Comparison of ENCODE assay signal across 20 cellular contexts in genomic region chr18:9609190-9609589, GRCh38. TPM values are rescaled to one million over a fixed set of nuclear protein-coding genes. Genes with fewer than 3 reads are reported as not detected.
A peak's percentile ranks its signal among the peaks of the same experiment; 100 is the strongest.
DNase-seq lines count a peak whose midpoint lies in the region; ATAC-seq and TF ChIP-seq lines count a peak whose summit lies in the region.
"Had no signal": no experiment of that assay in that cellular context is flagged by ENCODE, and none has a peak within 500 bp of the region (broad histone marks: within the 10 kb centered on the region; RNA-seq: fewer than 3 reads in every experiment).

No MANE protein-coding gene starts in this region.

- peak overlapping the region; percentile 39 for H3K27ac ChIP-seq in mammary epithelial cell (ENCODE audit: insufficient read depth, low read depth, low read length)
- no peak overlapping the region for H3K27ac ChIP-seq in mesenchymal stem cell (ENCODE audit: low read length, poor library complexity, severe bottlenecking)
- H3K27ac ChIP-seq: BLaER1 treated with 17β-estradiol and CSF1 and Interleukin-3, amounts not matched to agents 10 nM and 100 nM; heart right ventricle had no signal

- DNase-seq in natural killer cell (no peak), mammary epithelial cell (peak; percentile 25), mesenchymal stem cell (no peak), islet precursor cell (no peak), activated gamma-delta T cell treated with Interleukin-2 at 50 U/mL for 16 hours (no peak)
- no peak for DNase-seq in natural killer cell treated with Interleukin-12 subunit alpha and Interleukin-12 subunit beta and Interleukin-15 and Interleukin-18, amount 100 ng/mL, for 72 hours (ENCODE audit: low spot score)
- DNase-seq in activated naive CD4-positive, alpha-beta T cell treated with Interleukin-2 at 50 U/mL for 16 hours: no peak
- DNase-seq: activated CD4-positive, alpha-beta T cell treated with anti-CD3 and anti-CD28 coated beads, Interleukin-2, amount 50 U/mL, for 1 hour; activated CD8-positive, alpha-beta memory T cell treated with anti-CD3 and anti-CD28 coated beads, Interleukin-2, amount 50 U/mL, for 4 hours; activated effector memory CD4-positive, alpha-beta T cell treated with anti-CD3 and anti-CD28 coated beads, Interleukin-2, amount 50 U/mL, for 16 hours; DMS153; effector CD8-positive, alpha-beta T cell; heart right ventricle; NCI-H2029 treated with DMSO at 0.1 percent for 48 hours; NCI-H446; stimulated activated CD4-positive, alpha-beta T cell treated with anti-CD3 and anti-CD28 coated beads, Interleukin-4, amount 100 ng/mL, for 1 hour had no signal

- no peak overlapping the region for H3K4ac ChIP-seq in mesenchymal stem cell (ENCODE audit: low read depth in 1 of 2, low read length in 2 of 2)

- no peak overlapping the region for H2BK120ac ChIP-seq in mesenchymal stem cell (ENCODE audit: low read depth, low read length)

- H2AFZ ChIP-seq in mammary epithelial cell (ENCODE audit: low read depth, low read length): no peak overlapping the region
- no peak overlapping the region for H2AFZ ChIP-seq in mesenchymal stem cell (ENCODE audit: low read depth, low read length)

- peaks cover 21% of the 10 kb centered on the region for H4K20me1 ChIP-seq in mammary epithelial cell (ENCODE audit: insufficient read depth, low read length)

- CTCF ChIA-PET in mammary epithelial cell (lab: Charles Lee; ENCODE audit: low non-redundant PET): no interaction called here

- no peak overlapping the region for H3K18ac ChIP-seq in mesenchymal stem cell (ENCODE audit: low read depth in 1 of 2, low read length in 2 of 2)

- H2AK5ac ChIP-seq in mesenchymal stem cell (ENCODE audit: low read length, severe bottlenecking): no peak overlapping the region

- intact Hi-C loops in natural killer cell (cut with micrococcal nuclease) (no loop called here), mammary epithelial cell (cut with micrococcal nuclease) (no loop called here)

- H3K4me3 Mint-ChIP-seq in natural killer cell: no peak overlapping the region
- H3K4me3 Mint-ChIP-seq in natural killer cell treated with Interleukin-12 subunit alpha and Interleukin-12 subunit beta and Interleukin-15 and Interleukin-18, amount 100 ng/mL, for 72 hours: no peak overlapping the region

- BruUV-seq in mammary epithelial cell (replicated peaks; lab: Mats Ljungman, UMichigan): no TSS peak

- in situ Hi-C loops in mammary epithelial cell (cut with MboI; ENCODE audit: low sequenced_read_pairs in 2 of 2): no loop called here

- H3K36me3 ChIP-seq in mammary epithelial cell (ENCODE audit: insufficient read depth, low read length): peaks cover 14% of the 10 kb centered on the region
- H3K36me3 ChIP-seq in mesenchymal stem cell (ENCODE audit: control insufficient read depth in 1 of 2, insufficient read depth in 2 of 2, low read depth in 1 of 2, low read length in 2 of 2): peaks cover 3 to 12% of the 10 kb centered on the region in 2 experiments

- ATAC-seq in natural killer cell (no peak), HG03095 (IDR thresholded peaks at IDR 0.05; ENCODE audit: unreplicated experiment) (no peak)
- no peak for ATAC-seq in natural killer cell treated with Interleukin-12 subunit alpha and Interleukin-12 subunit beta and Interleukin-15 and Interleukin-18, amount 100 ng/mL, for 72 hours
- ATAC-seq: heart right ventricle, Right ventricle myocardium inferior had no signal

- H3K27ac Mint-ChIP-seq in natural killer cell: peak overlapping the region; percentile 67 to 79
- H3K27ac Mint-ChIP-seq in natural killer cell treated with Interleukin-12 subunit alpha and Interleukin-12 subunit beta and Interleukin-15 and Interleukin-18, amount 100 ng/mL, for 72 hours: peak overlapping the region in 1 of 2 donors; percentile 50

- H2BK5ac ChIP-seq in mesenchymal stem cell (ENCODE audit: low read depth, low read length, poor library complexity, severe bottlenecking): no peak overlapping the region

- peaks cover 55% of the 10 kb centered on the region in 2 donors for H3K4me1 Mint-ChIP-seq in natural killer cell
- peaks cover 44 to 53% of the 10 kb centered on the region in 2 donors for H3K4me1 Mint-ChIP-seq in natural killer cell treated with Interleukin-12 subunit alpha and Interleukin-12 subunit beta and Interleukin-15 and Interleukin-18, amount 100 ng/mL, for 72 hours (ENCODE audit: low read depth in 2 of 2)

- no peaks in the 10 kb centered on the region for H3K27me3 Mint-ChIP-seq in natural killer cell (ENCODE audit: low read depth in 2 of 2)
- no peaks in the 10 kb centered on the region for H3K27me3 Mint-ChIP-seq in natural killer cell treated with Interleukin-12 subunit alpha and Interleukin-12 subunit beta and Interleukin-15 and Interleukin-18, amount 100 ng/mL, for 72 hours

- H3K79me2 ChIP-seq in mammary epithelial cell (ENCODE audit: insufficient read depth, low read length): peaks cover 100% of the 10 kb centered on the region

- dilution Hi-C loops in mammary epithelial cell (cut with HindIII; ENCODE audit: low sequenced_read_pairs): no loop called here

- no peak overlapping the region for H3K23ac ChIP-seq in mesenchymal stem cell (ENCODE audit: low read length in 2 of 2)

- WGBS in mammary epithelial cell (ENCODE audit: low coverage, missing lambda C conversion rate): 71% methylated on average over 7 of the region's 7 CpGs
- 89% methylated on average over 7 of the region's 7 CpGs for WGBS in mesenchymal stem cell

- H4K8ac ChIP-seq in mesenchymal stem cell (ENCODE audit: low read length): no peak overlapping the region

- no peak overlapping the region for H3K4me3 ChIP-seq in mammary epithelial cell (replicated peaks in 1 of 3; ENCODE audit: insufficient read depth in 1 of 3, low read depth in 2 of 3, low read length in 3 of 3)
- no peak overlapping the region for H3K4me3 ChIP-seq in mesenchymal stem cell (ENCODE audit: insufficient read depth in 1 of 2, low read depth in 1 of 2, low read length in 2 of 2)
- H3K4me3 ChIP-seq: BLaER1 treated with 17β-estradiol and CSF1 and Interleukin-3, amounts not matched to agents 10 nM and 100 nM; heart right ventricle; lung had no signal

- no peak overlapping the region for H3K14ac ChIP-seq in mesenchymal stem cell (ENCODE audit: low read length in 2 of 2)

- H3K9me3 ChIP-seq in mammary epithelial cell (replicated peaks; ENCODE audit: insufficient read depth, low read length): no peaks in the 10 kb centered on the region
- no peaks in the 10 kb centered on the region for H3K9me3 ChIP-seq in mesenchymal stem cell (ENCODE audit: control insufficient read depth, low read length)
- H3K9me3 ChIP-seq: heart right ventricle had no signal

- H2BK15ac ChIP-seq in mesenchymal stem cell (ENCODE audit: low read depth, poor library complexity, severe bottlenecking): no peak overlapping the region

- H3K79me1 ChIP-seq in mesenchymal stem cell (replicated peaks; ENCODE audit: low read length, poor library complexity, severe bottlenecking): peaks cover 1% of the 10 kb centered on the region

- peaks cover 34% of the 10 kb centered on the region for H3K4me1 ChIP-seq in mammary epithelial cell (ENCODE audit: insufficient read depth, low read length)
- H3K4me1 ChIP-seq in mesenchymal stem cell (ENCODE audit: control insufficient read depth, insufficient read depth, low read depth, low read length): peaks cover 2% of the 10 kb centered on the region

- H3K27me3 ChIP-seq in mammary epithelial cell (ENCODE audit: insufficient read depth, low read length) (no peaks in the 10 kb centered on the region), mesenchymal stem cell (ENCODE audit: control insufficient read depth in 1 of 2, insufficient read depth in 1 of 2, low read length in 2 of 2) (no peaks in the 10 kb centered on the region)
- H3K27me3 ChIP-seq: BLaER1 treated with 17β-estradiol and CSF1 and Interleukin-3, amounts not matched to agents 10 nM and 100 nM; heart right ventricle had no signal

- no peaks in the 10 kb centered on the region for H3K9me3 Mint-ChIP-seq in natural killer cell
- no peaks in the 10 kb centered on the region for H3K9me3 Mint-ChIP-seq in natural killer cell treated with Interleukin-12 subunit alpha and Interleukin-12 subunit beta and Interleukin-15 and Interleukin-18, amount 100 ng/mL, for 72 hours

- TF ChIP-seq CTCF in natural killer cell (IDR thresholded peaks at IDR 0.05) (no peak), mammary epithelial cell (conservative IDR thresholded peaks at IDR 0.05 in 1 of 2, IDR thresholded peaks at IDR 0.05 in 1 of 2; ENCODE audit: extremely low read depth in 1 of 2, insufficient read depth in 1 of 2, low read depth in 1 of 2, low read length in 2 of 2) (no peak)

- H3K36me3 Mint-ChIP-seq in natural killer cell: no peaks in the 10 kb centered on the region
- H3K36me3 Mint-ChIP-seq in natural killer cell treated with Interleukin-12 subunit alpha and Interleukin-12 subunit beta and Interleukin-15 and Interleukin-18, amount 100 ng/mL, for 72 hours: peaks cover 14% of the 10 kb centered on the region

- no peak overlapping the region for H2BK12ac ChIP-seq in mesenchymal stem cell (ENCODE audit: low read length in 2 of 2)

- H4K91ac ChIP-seq in mesenchymal stem cell (ENCODE audit: low read length): no peak overlapping the region

- H3K4me2 ChIP-seq in mammary epithelial cell (ENCODE audit: insufficient read depth, low read depth, low read length) (peak overlapping the region; percentile 69), mesenchymal stem cell (ENCODE audit: low read length, poor library complexity, severe bottlenecking) (no peak overlapping the region)

- no peak overlapping the region for H3K9ac ChIP-seq in mammary epithelial cell (ENCODE audit: insufficient read depth, low read length)
- H3K9ac ChIP-seq in mesenchymal stem cell (ENCODE audit: low read length): peak overlapping the region; percentile 30

RNA-seq across cellular contexts. Expression of gene PPP4R1, which starts 5.2 kb away (rescaled TPM):
- total RNA-seq in natural killer cell (100 to 1,000 TPM in 1 of 3 donors, 10 to 100 TPM in 2; 60.5 to 108 (median 72.6) TPM), mammary epithelial cell (100 to 1,000 TPM in 1 of 2 donors, 10 to 100 TPM in 1; 89.7 to 163 TPM)
- total RNA-seq in natural killer cell treated with Interleukin-12 subunit alpha and Interleukin-12 subunit beta and Interleukin-15 and Interleukin-18, amount 100 ng/mL, for 72 hours: 10 to 100 TPM; 53.9 to 65.5 TPM
- 133 TPM for polyA plus RNA-seq in mammary epithelial cell
- 117 TPM for polyA minus RNA-seq in mammary epithelial cell
- 61.2 TPM for polyA plus RNA-seq in mesenchymal stem cell (2013, experiment 1 of 2)
- 58.8 TPM for polyA plus RNA-seq in mesenchymal stem cell (2013, experiment 2 of 2)
